1 cellular context compared by ENCODE assay signal in the genomic region with DNA sequence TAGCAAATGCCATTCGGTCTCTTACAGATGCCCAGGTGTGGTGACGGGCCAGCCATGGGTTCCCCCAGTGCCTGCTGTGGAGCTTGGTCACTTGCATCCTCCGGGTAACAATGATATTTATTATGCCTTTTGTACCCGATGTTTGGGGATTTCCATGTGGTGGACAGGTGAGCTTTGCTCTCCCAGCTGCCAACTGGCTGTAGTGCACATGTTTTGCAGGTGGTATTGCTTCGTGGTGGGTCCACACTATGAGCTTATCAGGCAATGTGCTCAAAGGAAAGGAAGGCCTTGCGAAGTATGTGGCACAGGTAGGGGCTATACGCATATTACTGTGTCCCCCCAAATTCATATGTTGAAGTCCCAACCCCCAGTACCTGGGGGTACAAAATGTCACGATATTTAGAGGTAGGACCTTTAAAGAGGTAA.
A peak's percentile ranks its signal among the peaks of the same experiment; 100 is the strongest.
TF ChIP-seq lines count a peak whose summit lies in the region.

No MANE protein-coding gene starts in this region.

TF ChIP-seq in HepG2, 621 proteins besides CTCF, POLR2A, EP300 and RAD21 (continued from another document and continues in another):
- TF ChIP-seq, protein P1, sequence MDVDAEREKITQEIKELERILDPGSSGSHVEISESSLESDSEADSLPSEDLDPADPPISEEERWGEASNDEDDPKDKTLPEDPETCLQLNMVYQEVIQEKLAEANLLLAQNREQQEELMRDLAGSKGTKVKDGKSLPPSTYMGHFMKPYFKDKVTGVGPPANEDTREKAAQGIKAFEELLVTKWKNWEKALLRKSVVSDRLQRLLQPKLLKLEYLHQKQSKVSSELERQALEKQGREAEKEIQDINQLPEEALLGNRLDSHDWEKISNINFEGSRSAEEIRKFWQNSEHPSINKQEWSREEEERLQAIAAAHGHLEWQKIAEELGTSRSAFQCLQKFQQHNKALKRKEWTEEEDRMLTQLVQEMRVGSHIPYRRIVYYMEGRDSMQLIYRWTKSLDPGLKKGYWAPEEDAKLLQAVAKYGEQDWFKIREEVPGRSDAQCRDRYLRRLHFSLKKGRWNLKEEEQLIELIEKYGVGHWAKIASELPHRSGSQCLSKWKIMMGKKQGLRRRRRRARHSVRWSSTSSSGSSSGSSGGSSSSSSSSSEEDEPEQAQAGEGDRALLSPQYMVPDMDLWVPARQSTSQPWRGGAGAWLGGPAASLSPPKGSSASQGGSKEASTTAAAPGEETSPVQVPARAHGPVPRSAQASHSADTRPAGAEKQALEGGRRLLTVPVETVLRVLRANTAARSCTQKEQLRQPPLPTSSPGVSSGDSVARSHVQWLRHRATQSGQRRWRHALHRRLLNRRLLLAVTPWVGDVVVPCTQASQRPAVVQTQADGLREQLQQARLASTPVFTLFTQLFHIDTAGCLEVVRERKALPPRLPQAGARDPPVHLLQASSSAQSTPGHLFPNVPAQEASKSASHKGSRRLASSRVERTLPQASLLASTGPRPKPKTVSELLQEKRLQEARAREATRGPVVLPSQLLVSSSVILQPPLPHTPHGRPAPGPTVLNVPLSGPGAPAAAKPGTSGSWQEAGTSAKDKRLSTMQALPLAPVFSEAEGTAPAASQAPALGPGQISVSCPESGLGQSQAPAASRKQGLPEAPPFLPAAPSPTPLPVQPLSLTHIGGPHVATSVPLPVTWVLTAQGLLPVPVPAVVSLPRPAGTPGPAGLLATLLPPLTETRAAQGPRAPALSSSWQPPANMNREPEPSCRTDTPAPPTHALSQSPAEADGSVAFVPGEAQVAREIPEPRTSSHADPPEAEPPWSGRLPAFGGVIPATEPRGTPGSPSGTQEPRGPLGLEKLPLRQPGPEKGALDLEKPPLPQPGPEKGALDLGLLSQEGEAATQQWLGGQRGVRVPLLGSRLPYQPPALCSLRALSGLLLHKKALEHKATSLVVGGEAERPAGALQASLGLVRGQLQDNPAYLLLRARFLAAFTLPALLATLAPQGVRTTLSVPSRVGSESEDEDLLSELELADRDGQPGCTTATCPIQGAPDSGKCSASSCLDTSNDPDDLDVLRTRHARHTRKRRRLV (CRISPR knock-in tag; IDR thresholded peaks at IDR 0.05) = no peak
- TF ChIP-seq ELF3 (CRISPR knock-in tag; IDR thresholded peaks at IDR 0.05) (no peak), ONECUT2 (CRISPR knock-in tag; IDR thresholded peaks at IDR 0.05) (no peak), KLF12 (CRISPR knock-in tag; IDR thresholded peaks at IDR 0.05; ENCODE audit: borderline replicate concordance) (no peak), GTF3A (CRISPR knock-in tag; conservative IDR thresholded peaks at IDR 0.05) (no peak), SATB2 (CRISPR knock-in tag; IDR thresholded peaks at IDR 0.05) (no peak), ZNF496 (CRISPR knock-in tag; IDR thresholded peaks at IDR 0.05; ENCODE audit: insufficient replicate concordance) (no peak), ZNF430 (CRISPR knock-in tag; IDR thresholded peaks at IDR 0.05) (peak; percentile 69; the same call in 1 of the 2 replicates), GLI4 (CRISPR knock-in tag; IDR thresholded peaks at IDR 0.05; ENCODE audit: borderline replicate concordance) (no peak), SNAI1 (CRISPR knock-in tag; IDR thresholded peaks at IDR 0.05; ENCODE audit: borderline replicate concordance) (no peak), ISL2 (CRISPR knock-in tag; IDR thresholded peaks at IDR 0.05) (no peak), MIER3 (CRISPR knock-in tag; IDR thresholded peaks at IDR 0.05; ENCODE audit: borderline replicate concordance) (no peak), ETS1 (CRISPR knock-in tag; IDR thresholded peaks at IDR 0.05) (no peak), RARA (CRISPR knock-in tag; IDR thresholded peaks at IDR 0.05) (peak; percentile 39; the same call in 1 of the 2 replicates), GFI1 (CRISPR knock-in tag; IDR thresholded peaks at IDR 0.05; ENCODE audit: borderline replicate concordance) (no peak), ZNF44 (CRISPR knock-in tag; IDR thresholded peaks at IDR 0.05) (no peak), ZNF333 (CRISPR knock-in tag; IDR thresholded peaks at IDR 0.05; ENCODE audit: borderline replicate concordance) (0 out of 2 replicates have a peak, but pooled peaks have one; percentile 28), POLR2G (IDR thresholded peaks at IDR 0.05; ENCODE audit: low read depth, low read length) (no peak), BORCS8-MEF2B (CRISPR knock-in tag; IDR thresholded peaks at IDR 0.05) (no peak), ZFP41 (CRISPR knock-in tag; IDR thresholded peaks at IDR 0.05; ENCODE audit: borderline replicate concordance) (no peak), CAMTA2 (CRISPR knock-in tag; IDR thresholded peaks at IDR 0.05; ENCODE audit: borderline replicate concordance) (no peak), ZSCAN31 (CRISPR knock-in tag; IDR thresholded peaks at IDR 0.05; ENCODE audit: low read depth) (no peak), ZNF546 (CRISPR knock-in tag; conservative IDR thresholded peaks at IDR 0.05) (no peak), ZBTB38 (CRISPR knock-in tag; IDR thresholded peaks at IDR 0.05) (no peak), RBAK (CRISPR knock-in tag; IDR thresholded peaks at IDR 0.05) (no peak), ZNF260 (CRISPR knock-in tag; IDR thresholded peaks at IDR 0.05; ENCODE audit: borderline replicate concordance, low read depth) (no peak), CBX5 (CRISPR knock-in tag; IDR thresholded peaks at IDR 0.05; ENCODE audit: borderline replicate concordance) (no peak)
- TF ChIP-seq, protein P2, sequence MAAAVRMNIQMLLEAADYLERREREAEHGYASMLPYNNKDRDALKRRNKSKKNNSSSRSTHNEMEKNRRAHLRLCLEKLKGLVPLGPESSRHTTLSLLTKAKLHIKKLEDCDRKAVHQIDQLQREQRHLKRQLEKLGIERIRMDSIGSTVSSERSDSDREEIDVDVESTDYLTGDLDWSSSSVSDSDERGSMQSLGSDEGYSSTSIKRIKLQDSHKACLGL (CRISPR knock-in tag; IDR thresholded peaks at IDR 0.05) = peak; percentile 53; the same call in 1 of the 2 replicates
- TF ChIP-seq, protein P3, sequence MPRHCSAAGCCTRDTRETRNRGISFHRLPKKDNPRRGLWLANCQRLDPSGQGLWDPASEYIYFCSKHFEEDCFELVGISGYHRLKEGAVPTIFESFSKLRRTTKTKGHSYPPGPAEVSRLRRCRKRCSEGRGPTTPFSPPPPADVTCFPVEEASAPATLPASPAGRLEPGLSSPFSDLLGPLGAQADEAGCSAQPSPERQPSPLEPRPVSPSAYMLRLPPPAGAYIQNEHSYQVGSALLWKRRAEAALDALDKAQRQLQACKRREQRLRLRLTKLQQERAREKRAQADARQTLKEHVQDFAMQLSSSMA (CRISPR knock-in tag; IDR thresholded peaks at IDR 0.05) = peak; percentile 58; the same call in 1 of the 2 replicates
- TF ChIP-seq, protein P4, sequence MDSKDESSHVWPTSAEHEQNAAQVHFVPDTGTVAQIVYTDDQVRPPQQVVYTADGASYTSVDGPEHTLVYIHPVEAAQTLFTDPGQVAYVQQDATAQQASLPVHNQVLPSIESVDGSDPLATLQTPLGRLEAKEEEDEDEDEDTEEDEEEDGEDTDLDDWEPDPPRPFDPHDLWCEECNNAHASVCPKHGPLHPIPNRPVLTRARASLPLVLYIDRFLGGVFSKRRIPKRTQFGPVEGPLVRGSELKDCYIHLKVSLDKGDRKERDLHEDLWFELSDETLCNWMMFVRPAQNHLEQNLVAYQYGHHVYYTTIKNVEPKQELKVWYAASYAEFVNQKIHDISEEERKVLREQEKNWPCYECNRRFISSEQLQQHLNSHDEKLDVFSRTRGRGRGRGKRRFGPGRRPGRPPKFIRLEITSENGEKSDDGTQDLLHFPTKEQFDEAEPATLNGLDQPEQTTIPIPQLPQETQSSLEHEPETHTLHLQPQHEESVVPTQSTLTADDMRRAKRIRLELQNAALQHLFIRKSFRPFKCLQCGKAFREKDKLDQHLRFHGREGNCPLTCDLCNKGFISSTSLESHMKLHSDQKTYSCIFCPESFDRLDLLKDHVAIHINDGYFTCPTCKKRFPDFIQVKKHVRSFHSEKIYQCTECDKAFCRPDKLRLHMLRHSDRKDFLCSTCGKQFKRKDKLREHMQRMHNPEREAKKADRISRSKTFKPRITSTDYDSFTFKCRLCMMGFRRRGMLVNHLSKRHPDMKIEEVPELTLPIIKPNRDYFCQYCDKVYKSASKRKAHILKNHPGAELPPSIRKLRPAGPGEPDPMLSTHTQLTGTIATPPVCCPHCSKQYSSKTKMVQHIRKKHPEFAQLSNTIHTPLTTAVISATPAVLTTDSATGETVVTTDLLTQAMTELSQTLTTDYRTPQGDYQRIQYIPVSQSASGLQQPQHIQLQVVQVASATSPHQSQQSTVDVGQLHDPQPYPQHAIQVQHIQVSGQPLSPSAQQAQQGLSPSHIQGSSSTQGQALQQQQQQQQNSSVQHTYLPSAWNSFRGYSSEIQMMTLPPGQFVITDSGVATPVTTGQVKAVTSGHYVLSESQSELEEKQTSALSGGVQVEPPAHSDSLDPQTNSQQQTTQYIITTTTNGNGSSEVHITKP (CRISPR knock-in tag; IDR thresholded peaks at IDR 0.05; ENCODE audit: low read depth) = no peak
- TF ChIP-seq, protein P5, sequence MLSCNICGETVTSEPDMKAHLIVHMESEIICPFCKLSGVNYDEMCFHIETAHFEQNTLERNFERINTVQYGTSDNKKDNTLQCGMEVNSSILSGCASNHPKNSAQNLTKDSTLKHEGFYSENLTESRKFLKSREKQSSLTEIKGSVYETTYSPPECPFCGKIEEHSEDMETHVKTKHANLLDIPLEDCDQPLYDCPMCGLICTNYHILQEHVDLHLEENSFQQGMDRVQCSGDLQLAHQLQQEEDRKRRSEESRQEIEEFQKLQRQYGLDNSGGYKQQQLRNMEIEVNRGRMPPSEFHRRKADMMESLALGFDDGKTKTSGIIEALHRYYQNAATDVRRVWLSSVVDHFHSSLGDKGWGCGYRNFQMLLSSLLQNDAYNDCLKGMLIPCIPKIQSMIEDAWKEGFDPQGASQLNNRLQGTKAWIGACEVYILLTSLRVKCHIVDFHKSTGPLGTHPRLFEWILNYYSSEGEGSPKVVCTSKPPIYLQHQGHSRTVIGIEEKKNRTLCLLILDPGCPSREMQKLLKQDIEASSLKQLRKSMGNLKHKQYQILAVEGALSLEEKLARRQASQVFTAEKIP (CRISPR knock-in tag; IDR thresholded peaks at IDR 0.05; ENCODE audit: borderline replicate concordance) = no peak
- TF ChIP-seq, protein P6, sequence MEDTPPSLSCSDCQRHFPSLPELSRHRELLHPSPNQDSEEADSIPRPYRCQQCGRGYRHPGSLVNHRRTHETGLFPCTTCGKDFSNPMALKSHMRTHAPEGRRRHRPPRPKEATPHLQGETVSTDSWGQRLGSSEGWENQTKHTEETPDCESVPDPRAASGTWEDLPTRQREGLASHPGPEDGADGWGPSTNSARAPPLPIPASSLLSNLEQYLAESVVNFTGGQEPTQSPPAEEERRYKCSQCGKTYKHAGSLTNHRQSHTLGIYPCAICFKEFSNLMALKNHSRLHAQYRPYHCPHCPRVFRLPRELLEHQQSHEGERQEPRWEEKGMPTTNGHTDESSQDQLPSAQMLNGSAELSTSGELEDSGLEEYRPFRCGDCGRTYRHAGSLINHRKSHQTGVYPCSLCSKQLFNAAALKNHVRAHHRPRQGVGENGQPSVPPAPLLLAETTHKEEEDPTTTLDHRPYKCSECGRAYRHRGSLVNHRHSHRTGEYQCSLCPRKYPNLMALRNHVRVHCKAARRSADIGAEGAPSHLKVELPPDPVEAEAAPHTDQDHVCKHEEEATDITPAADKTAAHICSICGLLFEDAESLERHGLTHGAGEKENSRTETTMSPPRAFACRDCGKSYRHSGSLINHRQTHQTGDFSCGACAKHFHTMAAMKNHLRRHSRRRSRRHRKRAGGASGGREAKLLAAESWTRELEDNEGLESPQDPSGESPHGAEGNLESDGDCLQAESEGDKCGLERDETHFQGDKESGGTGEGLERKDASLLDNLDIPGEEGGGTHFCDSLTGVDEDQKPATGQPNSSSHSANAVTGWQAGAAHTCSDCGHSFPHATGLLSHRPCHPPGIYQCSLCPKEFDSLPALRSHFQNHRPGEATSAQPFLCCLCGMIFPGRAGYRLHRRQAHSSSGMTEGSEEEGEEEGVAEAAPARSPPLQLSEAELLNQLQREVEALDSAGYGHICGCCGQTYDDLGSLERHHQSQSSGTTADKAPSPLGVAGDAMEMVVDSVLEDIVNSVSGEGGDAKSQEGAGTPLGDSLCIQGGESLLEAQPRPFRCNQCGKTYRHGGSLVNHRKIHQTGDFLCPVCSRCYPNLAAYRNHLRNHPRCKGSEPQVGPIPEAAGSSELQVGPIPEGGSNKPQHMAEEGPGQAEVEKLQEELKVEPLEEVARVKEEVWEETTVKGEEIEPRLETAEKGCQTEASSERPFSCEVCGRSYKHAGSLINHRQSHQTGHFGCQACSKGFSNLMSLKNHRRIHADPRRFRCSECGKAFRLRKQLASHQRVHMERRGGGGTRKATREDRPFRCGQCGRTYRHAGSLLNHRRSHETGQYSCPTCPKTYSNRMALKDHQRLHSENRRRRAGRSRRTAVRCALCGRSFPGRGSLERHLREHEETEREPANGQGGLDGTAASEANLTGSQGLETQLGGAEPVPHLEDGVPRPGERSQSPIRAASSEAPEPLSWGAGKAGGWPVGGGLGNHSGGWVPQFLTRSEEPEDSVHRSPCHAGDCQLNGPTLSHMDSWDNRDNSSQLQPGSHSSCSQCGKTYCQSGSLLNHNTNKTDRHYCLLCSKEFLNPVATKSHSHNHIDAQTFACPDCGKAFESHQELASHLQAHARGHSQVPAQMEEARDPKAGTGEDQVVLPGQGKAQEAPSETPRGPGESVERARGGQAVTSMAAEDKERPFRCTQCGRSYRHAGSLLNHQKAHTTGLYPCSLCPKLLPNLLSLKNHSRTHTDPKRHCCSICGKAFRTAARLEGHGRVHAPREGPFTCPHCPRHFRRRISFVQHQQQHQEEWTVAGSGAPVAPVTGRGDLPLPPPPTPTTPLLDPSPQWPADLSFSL (CRISPR knock-in tag; IDR thresholded peaks at IDR 0.05) = no peak
- TF ChIP-seq, protein P7, sequence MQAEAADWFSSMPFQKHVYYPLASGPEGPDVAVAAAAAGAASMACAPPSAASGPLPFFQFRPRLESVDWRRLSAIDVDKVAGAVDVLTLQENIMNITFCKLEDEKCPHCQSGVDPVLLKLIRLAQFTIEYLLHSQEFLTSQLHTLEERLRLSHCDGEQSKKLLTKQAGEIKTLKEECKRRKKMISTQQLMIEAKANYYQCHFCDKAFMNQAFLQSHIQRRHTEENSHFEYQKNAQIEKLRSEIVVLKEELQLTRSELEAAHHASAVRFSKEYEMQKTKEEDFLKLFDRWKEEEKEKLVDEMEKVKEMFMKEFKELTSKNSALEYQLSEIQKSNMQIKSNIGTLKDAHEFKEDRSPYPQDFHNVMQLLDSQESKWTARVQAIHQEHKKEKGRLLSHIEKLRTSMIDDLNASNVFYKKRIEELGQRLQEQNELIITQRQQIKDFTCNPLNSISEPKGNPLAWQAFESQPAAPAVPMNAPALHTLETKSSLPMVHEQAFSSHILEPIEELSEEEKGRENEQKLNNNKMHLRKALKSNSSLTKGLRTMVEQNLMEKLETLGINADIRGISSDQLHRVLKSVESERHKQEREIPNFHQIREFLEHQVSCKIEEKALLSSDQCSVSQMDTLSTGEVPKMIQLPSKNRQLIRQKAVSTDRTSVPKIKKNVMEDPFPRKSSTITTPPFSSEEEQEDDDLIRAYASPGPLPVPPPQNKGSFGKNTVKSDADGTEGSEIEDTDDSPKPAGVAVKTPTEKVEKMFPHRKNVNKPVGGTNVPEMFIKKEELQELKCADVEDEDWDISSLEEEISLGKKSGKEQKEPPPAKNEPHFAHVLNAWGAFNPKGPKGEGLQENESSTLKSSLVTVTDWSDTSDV (CRISPR knock-in tag; IDR thresholded peaks at IDR 0.05) = no peak
